In the genomic region with DNA sequence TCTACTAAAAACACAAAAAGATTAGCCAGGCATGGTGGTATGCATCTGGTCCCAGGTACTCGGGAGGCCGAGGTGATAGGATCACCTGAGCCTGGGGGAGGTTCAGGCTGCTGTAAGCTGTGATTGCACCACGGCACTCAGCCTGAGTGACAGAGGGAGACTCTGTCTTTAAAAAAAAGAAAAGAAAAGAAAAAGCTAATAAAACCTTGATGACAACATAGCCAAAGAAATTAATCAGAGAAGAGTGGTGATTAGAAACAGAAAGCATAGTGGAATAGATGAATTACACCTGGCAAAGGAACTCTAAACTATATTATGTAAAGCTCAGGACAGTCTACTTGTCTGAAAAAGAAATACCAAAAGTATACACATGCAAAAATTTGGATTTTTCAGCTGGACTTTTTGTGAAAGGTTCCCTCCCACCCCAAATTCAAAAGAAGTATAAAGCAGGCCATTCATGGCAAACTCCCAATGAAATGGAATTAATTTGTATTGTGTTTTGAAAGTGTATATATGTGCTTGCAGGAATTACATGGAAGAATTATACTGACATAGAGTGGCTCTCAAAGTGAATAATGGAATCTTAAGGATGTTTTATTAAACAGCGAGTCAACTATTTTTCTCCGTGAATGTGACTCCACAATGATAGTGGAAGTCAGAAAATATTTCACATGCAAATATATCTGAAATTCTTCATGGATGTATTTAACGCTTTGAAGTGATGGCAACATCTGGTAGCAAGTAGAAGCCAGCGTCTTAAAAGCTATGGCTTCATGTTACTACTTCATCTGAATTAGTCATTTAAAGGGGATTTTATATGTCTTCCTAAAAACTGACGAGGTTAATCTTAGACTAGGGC, we compare ENCODE assay signal across 11 cellular contexts. TPM values are rescaled to one million over a fixed set of nuclear protein-coding genes. Genes with fewer than 3 reads are reported as not detected.
DNase-seq lines count a peak whose midpoint lies in the region; ATAC-seq and TF ChIP-seq lines count a peak whose summit lies in the region.
"Had no signal": no experiment of that assay in that cellular context is flagged by ENCODE, and none has a peak within 500 bp of the region (broad histone marks: within the 10 kb centered on the region; RNA-seq: fewer than 3 reads in every experiment).

No MANE protein-coding gene starts in this region.

- H3K36me3 ChIP-seq in Caco-2 (ENCODE audit: control insufficient read depth, insufficient read depth, low read length) = no peaks in the 10 kb centered on the region
- no peaks in the 10 kb centered on the region for H3K36me3 ChIP-seq in SK-N-MC (ENCODE audit: insufficient read depth, low read length)
- H3K36me3 ChIP-seq in fibroblast of lung (ENCODE audit: control insufficient read depth, insufficient read depth, low read length) = no peaks in the 10 kb centered on the region
- H3K36me3 ChIP-seq in osteoblast (ENCODE audit: insufficient read depth, low read length) = peaks cover 2% of the 10 kb centered on the region

- H3K27me3 ChIP-seq in Caco-2 (replicated peaks; ENCODE audit: control insufficient read depth, insufficient read depth, low read length) (no peaks in the 10 kb centered on the region), fibroblast of lung (ENCODE audit: control insufficient read depth, insufficient read depth, low read length) (no peaks in the 10 kb centered on the region), osteoblast (ENCODE audit: insufficient read depth, low read length) (peaks cover 21% of the 10 kb centered on the region)

- H4K20me1 ChIP-seq in fibroblast of lung (ENCODE audit: control insufficient read depth, extremely low read depth, insufficient read depth, low read length) (no peaks in the 10 kb centered on the region), osteoblast (ENCODE audit: insufficient read depth, low read length) (peaks cover 10% of the 10 kb centered on the region)

- BruUV-seq in Caco-2 (replicated peaks; lab: Mats Ljungman, UMichigan) = no TSS peak

- H3K27ac Mint-ChIP-seq in Caco-2 (ENCODE audit: unreplicated experiment) = peak overlapping the region; percentile 83
- no peak overlapping the region for H3K27ac Mint-ChIP-seq in activated CD8-positive, alpha-beta T cell treated with anti-CD3 and anti-CD28 coated beads, Interleukin-2, amount 10 ng/mL, durations not matched to agents 7 days and 5 days
- H3K27ac Mint-ChIP-seq: T-helper 17 cell had no signal

- H3K4me1 ChIP-seq in Caco-2 (peaks cover 22% of the 10 kb centered on the region), fibroblast of lung (ENCODE audit: control insufficient read depth, extremely low read depth, insufficient read depth, low read length) (no peaks in the 10 kb centered on the region), osteoblast (ENCODE audit: insufficient read depth, low read length) (peaks cover 33% of the 10 kb centered on the region)

- H3K9ac ChIP-seq in SK-N-MC (ENCODE audit: insufficient read length) (no peak overlapping the region), fibroblast of lung (ENCODE audit: insufficient read depth, low read length) (no peak overlapping the region)

- H3K9me3 ChIP-seq in Caco-2 = no peaks in the 10 kb centered on the region
- no peaks in the 10 kb centered on the region for H3K9me3 ChIP-seq in SK-N-MC (ENCODE audit: low read depth, low read length)
- H3K9me3 ChIP-seq in fibroblast of lung (ENCODE audit: control insufficient read depth, insufficient read depth, low read depth, low read length) = no peaks in the 10 kb centered on the region
- H3K9me3 ChIP-seq in osteoblast (ENCODE audit: low read depth, low read length) = no peaks in the 10 kb centered on the region

- H3K4me3 ChIP-seq in Caco-2 (ENCODE audit: low read depth, low read length) (no peak overlapping the region), SK-N-MC (peak overlapping the region; percentile 21; the same call in 1 of the 2 replicates), fibroblast of lung (replicated peaks in 1 of 4; ENCODE audit: control extremely low read depth in 1 of 4, insufficient read depth in 1 of 4, low read depth in 3 of 4, low read length in 4 of 4) (peak overlapping the region in 3 of 4 experiments; percentile 2 to 38 (median 14)), osteoblast (ENCODE audit: insufficient read depth, low read length) (no peak overlapping the region)

- ATAC-seq in activated CD8-positive, alpha-beta T cell treated with anti-CD3 and anti-CD28 coated beads, Interleukin-2, amount 10 ng/mL, durations not matched to agents 7 days and 5 days = no peak
- no peak for ATAC-seq in HG02610 (IDR thresholded peaks at IDR 0.05; ENCODE audit: unreplicated experiment)
- no peak for ATAC-seq in HG03469 (IDR thresholded peaks at IDR 0.05; ENCODE audit: unreplicated experiment)
- ATAC-seq: T-helper 17 cell had no signal

- H3K9me3 Mint-ChIP-seq in Caco-2 (ENCODE audit: unreplicated experiment) = no peaks in the 10 kb centered on the region
- H3K9me3 Mint-ChIP-seq in activated CD8-positive, alpha-beta T cell treated with anti-CD3 and anti-CD28 coated beads, Interleukin-2, amount 10 ng/mL, durations not matched to agents 7 days and 5 days (ENCODE audit: insufficient read depth) = no peaks in the 10 kb centered on the region

- H3K79me2 ChIP-seq in fibroblast of lung (ENCODE audit: control insufficient read depth, insufficient read depth, low read length) = peaks cover 49% of the 10 kb centered on the region
- H3K79me2 ChIP-seq in osteoblast (ENCODE audit: insufficient read depth, low read length) = peaks cover 77% of the 10 kb centered on the region

- H2AFZ ChIP-seq in fibroblast of lung (ENCODE audit: low read length) = no peak overlapping the region
- H2AFZ ChIP-seq in osteoblast (ENCODE audit: low read length) = no peak overlapping the region

- H3K36me3 Mint-ChIP-seq in Caco-2 (ENCODE audit: insufficient read depth, unreplicated experiment) = peaks cover 28% of the 10 kb centered on the region
- H3K36me3 Mint-ChIP-seq in activated CD8-positive, alpha-beta T cell treated with anti-CD3 and anti-CD28 coated beads, Interleukin-2, amount 10 ng/mL, durations not matched to agents 7 days and 5 days (ENCODE audit: low read depth) = no peaks in the 10 kb centered on the region

- intact Hi-C loops in Caco-2 (cut with micrococcal nuclease; ENCODE audit: unreplicated experiment) = loop anchor here (2.0 kb wide), 1 partner anchor 22 kb away; a partner anchor contains a TSS

- H3K4me1 Mint-ChIP-seq in Caco-2 (ENCODE audit: low read depth, unreplicated experiment) = peaks cover 21% of the 10 kb centered on the region
- no peaks in the 10 kb centered on the region for H3K4me1 Mint-ChIP-seq in activated CD8-positive, alpha-beta T cell treated with anti-CD3 and anti-CD28 coated beads, Interleukin-2, amount 10 ng/mL, durations not matched to agents 7 days and 5 days (ENCODE audit: low read depth)
- H3K4me1 Mint-ChIP-seq: T-helper 17 cell had no signal

- H3K27me3 Mint-ChIP-seq in Caco-2 (ENCODE audit: insufficient read depth, unreplicated experiment) = no peaks in the 10 kb centered on the region
- no peaks in the 10 kb centered on the region for H3K27me3 Mint-ChIP-seq in activated CD8-positive, alpha-beta T cell treated with anti-CD3 and anti-CD28 coated beads, Interleukin-2, amount 10 ng/mL, durations not matched to agents 7 days and 5 days (ENCODE audit: low read depth)
- H3K27me3 Mint-ChIP-seq: T-helper 17 cell had no signal

- H3K4me2 ChIP-seq in fibroblast of lung (ENCODE audit: extremely low read depth, insufficient read depth, low read length) (peak overlapping the region; percentile 54), osteoblast (ENCODE audit: insufficient read depth, low read length) (peak overlapping the region; percentile 62)

- DNase-seq in Caco-2 (peak; percentile 36 to 45), SK-N-MC (ENCODE audit: low read depth, low spot score) (no peak), fibroblast of lung (ENCODE audit: low read depth in 2 of 2) (peak; percentile 62 to 67), osteoblast (ENCODE audit: insufficient read length, low spot score, missing footprints) (no peak), NCI-H345 treated with DMSO at 0.1 percent for 48 hours (lab: John Stamatoyannopoulos, UW; ENCODE audit: unreplicated experiment) (no peak)
- no peak for DNase-seq in activated CD8-positive, alpha-beta T cell treated with anti-CD3 and anti-CD28 coated beads, Interleukin-2, amount 10 ng/mL, durations not matched to agents 7 days and 5 days
- DNase-seq: activated gamma-delta T cell, NCI-H1694 treated with DMSO at 0.1 percent for 48 hours, T-helper 17 cell had no signal

- TF ChIP-seq CTCF in Caco-2 (IDR thresholded peaks at IDR 0.05; ENCODE audit: insufficient read depth in 1 of 2, low read depth in 1 of 2, low read length in 1 of 2, severe bottlenecking in 1 of 2, unreplicated experiment in 1 of 2) (no peak), fibroblast of lung (conservative IDR thresholded peaks at IDR 0.05 in 1 of 2, IDR thresholded peaks at IDR 0.05 in 1 of 2; ENCODE audit: low read depth in 1 of 2, low read length in 2 of 2) (no peak), osteoblast (IDR thresholded peaks at IDR 0.05; ENCODE audit: extremely low read depth, low read depth, low read length) (no peak)

- CTCF ChIA-PET in Caco-2 (lab: Charles Lee) = no interaction called here
- CTCF ChIA-PET in activated CD8-positive, alpha-beta T cell treated with anti-CD3 and anti-CD28 coated beads, Interleukin-2, amount 10 ng/mL, durations not matched to agents 7 days and 5 days (lab: Charles Lee) = interaction anchor here (0.8 kb wide), 1 partner anchor 59 kb away, joined by 4 read pairs; no protein-coding TSS in a partner anchor

- peak overlapping the region; percentile 30 for H3K4me3 Mint-ChIP-seq in Caco-2 (ENCODE audit: unreplicated experiment)
- H3K4me3 Mint-ChIP-seq in activated CD8-positive, alpha-beta T cell treated with anti-CD3 and anti-CD28 coated beads, Interleukin-2, amount 10 ng/mL, durations not matched to agents 7 days and 5 days = no peak overlapping the region
- H3K4me3 Mint-ChIP-seq: T-helper 17 cell had no signal

- peak overlapping the region; percentile 25; the same call in 1 of the 2 replicates for H3K27ac ChIP-seq in SK-N-MC
- H3K27ac ChIP-seq in fibroblast of lung (ENCODE audit: insufficient read depth, low read length) = peak overlapping the region; percentile 43
- H3K27ac ChIP-seq in osteoblast (ENCODE audit: low read depth, low read length) = peak overlapping the region; percentile 82

- POLR2A ChIA-PET in Caco-2 (lab: Charles Lee) = interaction anchor here (1.0 kb wide), 1 partner anchor 19 kb away, joined by 4 read pairs; no protein-coding TSS in a partner anchor
- POLR2A ChIA-PET in activated CD8-positive, alpha-beta T cell treated with anti-CD3 and anti-CD28 coated beads, Interleukin-2, amount 10 ng/mL, durations not matched to agents 7 days and 5 days (lab: Charles Lee) = no interaction called here

RNA-seq across cellular contexts. Expression of a gene that starts 22.1 kb away (rescaled TPM):
- 211 and 213 TPM in 2 replicates for total RNA-seq in Caco-2 (2022)
- total RNA-seq in fibroblast of lung = 223 and 277 TPM in 2 replicates
- 210 and 262 TPM in 2 replicates for polyA plus RNA-seq in fibroblast of lung
- polyA plus RNA-seq in fibroblast of lung (2012) = 146 and 158 TPM in 2 replicates
- 17.9 and 21.4 TPM in 2 replicates for polyA minus RNA-seq in fibroblast of lung (ENCODE audit: low replicate concordance)
- total RNA-seq in osteoblast = 324 and 358 TPM in 2 replicates
- total RNA-seq in activated CD8-positive, alpha-beta T cell treated with anti-CD3 and anti-CD28 coated beads, Interleukin-2, amount 10 ng/mL, durations not matched to agents 7 days and 5 days = under 1 TPM; 0.37 to 0.39 TPM

Comparison
In these comparisons a context has a peak if more than half of its experiments do, and no peak if none do; other contexts are left out.
1. DNase-seq: peak in Caco-2 (2 of 2) and fibroblast of lung (2 of 2); none in SK-N-MC (single experiment), osteoblast (single experiment), activated CD8-positive, alpha-beta T cell treated with anti-CD3 and anti-CD28 coated beads, Interleukin-2, amount 10 ng/mL, durations not matched to agents 7 days and 5 days (single experiment) and NCI-H345 treated with DMSO at 0.1 percent for 48 hours (single experiment).
2. H3K4me3 ChIP-seq: peak in SK-N-MC (single experiment) and fibroblast of lung (3 of 4); none in Caco-2 (single experiment) and osteoblast (single experiment).
3. H3K27ac ChIP-seq: peak in every context shown above with its lines; median percentile 82 in osteoblast; 43 in fibroblast of lung; 25 in SK-N-MC.
4. RNA of a gene that starts 22.1 kb away (total RNA-seq): 324 to 358 TPM in osteoblast, 223 to 277 TPM in fibroblast of lung and 211 to 213 TPM in Caco-2; 0.37 to 0.39 TPM in activated CD8-positive, alpha-beta T cell treated with anti-CD3 and anti-CD28 coated beads, Interleukin-2, amount 10 ng/mL, durations not matched to agents 7 days and 5 days; every median in the first group is over 100 times any median in the second.